Comparison of ENCODE assay signal across 12 cellular contexts in the genomic region with DNA sequence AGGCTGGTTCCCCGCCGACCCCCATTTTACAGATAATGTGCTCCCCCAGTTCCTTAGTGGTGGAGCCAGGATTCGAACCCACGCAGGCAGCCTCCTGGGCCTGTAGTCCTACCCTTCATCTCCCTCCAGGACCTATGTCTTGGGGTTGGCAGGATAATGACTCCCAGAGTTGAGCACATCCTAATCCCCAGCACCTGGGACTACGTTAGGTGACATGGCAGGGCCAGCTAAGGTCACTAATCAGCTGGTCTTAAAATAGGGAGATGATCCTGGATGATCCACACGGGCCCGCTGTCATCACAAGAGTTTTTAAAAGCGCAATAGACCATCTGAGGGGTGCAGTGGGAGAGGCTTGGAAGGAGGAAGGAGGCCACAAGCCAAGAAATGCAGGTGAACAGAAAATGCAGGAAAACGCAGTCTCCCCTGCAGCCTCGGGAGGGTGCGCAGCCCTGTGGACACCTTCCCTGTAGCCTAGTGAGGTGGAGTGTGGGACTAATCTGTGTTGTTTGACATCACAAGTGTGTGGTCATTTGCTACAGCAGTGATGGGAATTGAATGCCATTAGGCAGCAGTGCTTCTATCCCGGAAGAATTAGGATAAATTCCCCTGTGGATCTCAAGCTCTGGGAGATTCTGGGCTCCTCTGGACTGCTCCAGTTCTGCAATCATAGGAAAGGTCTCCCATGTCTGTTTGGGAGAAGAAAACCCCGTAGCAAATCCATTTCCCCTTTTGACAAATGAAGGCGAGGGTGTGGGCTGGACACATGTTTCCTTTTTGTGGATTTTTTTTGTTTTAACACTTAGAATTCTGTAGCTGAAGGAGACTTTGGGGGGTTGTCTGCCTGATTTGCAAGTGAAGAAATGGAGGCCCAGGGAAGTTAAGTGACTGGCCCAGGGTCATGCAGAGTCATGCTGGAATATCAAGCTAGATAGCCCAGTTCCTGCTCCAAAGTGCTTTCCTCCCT.
DNase-seq lines count a peak whose midpoint lies in the region; ATAC-seq and TF ChIP-seq lines count a peak whose summit lies in the region.
"Had no signal": no experiment of that assay in that cellular context is flagged by ENCODE, and none has a peak within 500 bp of the region (broad histone marks: within the 10 kb centered on the region; RNA-seq: fewer than 3 reads in every experiment).

No MANE protein-coding gene starts in this region.

- no peak for TF ChIP-seq CTCF in esophagus squamous epithelium (IDR thresholded peaks at IDR 0.05)

- H3K27ac ChIP-seq in SK-N-MC: peak overlapping the region; percentile 32
- H3K27ac ChIP-seq in esophagus squamous epithelium: peak overlapping the region; percentile 64 to 88 (median 74)
- H3K27ac ChIP-seq in temporal lobe (ENCODE audit: low read depth, low read length): peak overlapping the region; percentile 70
- H3K27ac ChIP-seq: cardiac muscle cell had no signal

- no peak overlapping the region for H3K9ac ChIP-seq in SK-N-MC (ENCODE audit: insufficient read length)

- H3K27me3 ChIP-seq in esophagus squamous epithelium: no peaks in the 10 kb centered on the region
- H3K27me3 ChIP-seq: cardiac muscle cell, ovary had no signal

- H3K36me3 Mint-ChIP-seq in activated T-cell treated with anti-CD3 and anti-CD28 coated beads, Interleukin-2, amount 50 U/mL, for 24 hours (ENCODE audit: low read depth): no peaks in the 10 kb centered on the region

- peak overlapping the region; percentile 99 for H3K27ac Mint-ChIP-seq in activated T-cell treated with anti-CD3 and anti-CD28 coated beads, Interleukin-2, amount 50 U/mL, for 24 hours

- H3K4me3 ChIP-seq in SK-N-MC: peak overlapping the region; percentile 20; the same call in 1 of the 2 replicates
- no peak overlapping the region for H3K4me3 ChIP-seq in esophagus squamous epithelium
- H3K4me3 ChIP-seq: cardiac muscle cell, ovary had no signal

- no peak for ATAC-seq in GM21360 (IDR thresholded peaks at IDR 0.05; ENCODE audit: unreplicated experiment)
- ATAC-seq: activated CD4-positive, CD25-positive, alpha-beta regulatory T cell treated with anti-CD3 and anti-CD28 coated beads, Interleukin-2, amount 50 U/mL, for 24 hours had no signal

- H3K36me3 ChIP-seq in SK-N-MC (ENCODE audit: insufficient read depth, low read length) (no peaks in the 10 kb centered on the region), esophagus squamous epithelium (peaks cover 0 to 14% (median 0%) of the 10 kb centered on the region in 3 donors)
- H3K36me3 ChIP-seq: cardiac muscle cell, ovary had no signal

- H3K4me3 Mint-ChIP-seq in activated T-cell treated with anti-CD3 and anti-CD28 coated beads, Interleukin-2, amount 50 U/mL, for 24 hours: peak overlapping the region; percentile 33

- H3K4me1 Mint-ChIP-seq in activated T-cell treated with anti-CD3 and anti-CD28 coated beads, Interleukin-2, amount 50 U/mL, for 24 hours (ENCODE audit: low read depth): peaks cover 99% of the 10 kb centered on the region

- intact Hi-C loops in esophagus squamous epithelium (cut with DNase I): no loop called here

- H3K4me1 ChIP-seq in esophagus squamous epithelium: peaks cover 77 to 98% (median 84%) of the 10 kb centered on the region in 3 donors

- WGBS in esophagus squamous epithelium, 2 donors: 59 to 69% methylated on average over 6 to 13 of the region's 14 CpGs

- no peaks in the 10 kb centered on the region for H3K9me3 Mint-ChIP-seq in activated T-cell treated with anti-CD3 and anti-CD28 coated beads, Interleukin-2, amount 50 U/mL, for 24 hours

- H3K9me3 ChIP-seq in SK-N-MC (ENCODE audit: low read depth, low read length) (no peaks in the 10 kb centered on the region), esophagus squamous epithelium (no peaks in the 10 kb centered on the region)
- H3K9me3 ChIP-seq: ovary had no signal

- no peak for TF ChIP-seq POLR2A in esophagus squamous epithelium (IDR thresholded peaks at IDR 0.05)

- no peaks in the 10 kb centered on the region for H3K27me3 Mint-ChIP-seq in activated T-cell treated with anti-CD3 and anti-CD28 coated beads, Interleukin-2, amount 50 U/mL, for 24 hours

- DNase-seq in activated T-cell treated with anti-CD3 and anti-CD28 coated beads, Interleukin-2, amount 50 U/mL, for 24 hours: no peak
- DNase-seq in activated T-cell treated with anti-CD3 and anti-CD28 coated beads, Interleukin-2, amount 50 U/mL, for 48 hours: no peak
- DNase-seq in SK-N-MC (ENCODE audit: low read depth, low spot score) (no peak), esophagus squamous epithelium (lab: John Stamatoyannopoulos, UW) (no peak), NCI-H146 treated with DMSO at 0.1 percent for 48 hours (lab: John Stamatoyannopoulos, UW; ENCODE audit: unreplicated experiment) (no peak), pons (ENCODE audit: low spot score) (no peak)
- DNase-seq: NCI-H774 had no signal
